ENCODE assay signal across 10 cellular contexts in the genomic region with DNA sequence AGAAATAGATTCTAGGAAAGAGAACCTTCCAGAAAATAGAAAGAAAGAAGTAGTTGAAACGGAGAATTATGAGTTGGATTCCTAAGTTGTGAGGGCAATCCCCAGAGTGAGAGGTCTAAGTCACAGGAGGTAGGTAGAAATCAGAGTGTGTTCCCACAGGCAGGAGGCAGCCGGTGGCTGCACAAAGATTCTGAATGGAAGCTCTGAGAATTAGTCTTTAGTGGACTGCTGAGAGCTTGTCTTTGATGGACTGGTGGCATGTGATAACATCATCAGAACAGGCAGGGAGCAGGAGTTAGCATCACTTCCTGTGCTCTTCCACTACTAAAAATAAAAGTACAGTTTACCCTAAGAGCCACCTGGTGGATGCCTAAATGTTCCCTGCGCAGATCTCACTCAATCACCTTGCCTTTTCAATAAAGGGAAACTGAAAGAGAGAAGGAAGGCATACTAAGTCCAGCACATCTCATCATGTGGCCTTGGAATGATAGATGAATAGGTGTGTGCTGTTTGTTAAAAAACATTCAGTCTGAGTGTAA.
DNase-seq lines count a peak whose midpoint lies in the region; ATAC-seq, FAIRE-seq and TF ChIP-seq lines count a peak whose summit lies in the region.
"Had no signal": no experiment of that assay in that cellular context is flagged by ENCODE, and none has a peak within 500 bp of the region (broad histone marks: within the 10 kb centered on the region; RNA-seq: fewer than 3 reads in every experiment).

No MANE protein-coding gene starts in this region.

- 91% methylated on average over 3 of the region's 3 CpGs; no CpG with 5 or more reads in 1 of the 2 experiments for WGBS in H1 (ENCODE audit: extremely low coverage in 1 of 2, insufficient coverage in 1 of 2, insufficient read length in 1 of 2, insufficient replicate concordance in 2 of 2, low coverage in 1 of 2, low lambda C conversion rate in 2 of 2, missing lambda C conversion rate in 1 of 2), 2 experiments

- H3K14ac ChIP-seq in H1 (ENCODE audit: insufficient read length) = no peak overlapping the region

- no peaks in the 10 kb centered on the region for H3K79me2 ChIP-seq in H1 (ENCODE audit: control insufficient read depth in 1 of 2, insufficient read depth in 2 of 2, low read length in 2 of 2)

- no peak overlapping the region for H2BK12ac ChIP-seq in H1 (ENCODE audit: low read depth, low read length)

- no peaks in the 10 kb centered on the region for H3K79me1 ChIP-seq in H1 (ENCODE audit: low read depth, low read length)

- CTCF ChIA-PET in H1 (lab: Charles Lee; ENCODE audit: partially characterized antibody) = interaction anchor here (1.0 to 1.5 kb wide), 4 partner anchors 9 to 48 kb away, joined by 3 to 4 read pairs (median 3); no protein-coding TSS in a partner anchor

- ATAC-seq in GM21390 (IDR thresholded peaks at IDR 0.05; ENCODE audit: unreplicated experiment) = peak; percentile 59
- ATAC-seq: natural killer cell had no signal

- no peaks in the 10 kb centered on the region for H3K4me1 ChIP-seq in H1 (replicated peaks in 1 of 4; ENCODE audit: control insufficient read depth in 3 of 4, insufficient read depth in 4 of 4, low read length in 3 of 4)

- H4K20me1 ChIP-seq in H1 (replicated peaks in 1 of 2; ENCODE audit: control insufficient read depth in 1 of 2, insufficient read depth in 2 of 2, low read length in 2 of 2) = no peaks in the 10 kb centered on the region

- H2BK120ac ChIP-seq in H1 (replicated peaks; ENCODE audit: low read depth, low read length) = no peak overlapping the region

- H3K4ac ChIP-seq in H1 (replicated peaks; ENCODE audit: insufficient read length, low read depth, low read length) = no peak overlapping the region

- H2BK20ac ChIP-seq in H1 (ENCODE audit: low read length) = no peak overlapping the region

- H4K5ac ChIP-seq in H1 (ENCODE audit: insufficient read length, low read depth, low read length) = no peak overlapping the region

- H3K4me3 ChIP-seq in H1 (ENCODE audit: extremely low read depth in 1 of 4, insufficient read depth in 2 of 4, low read depth in 3 of 4, low read length in 4 of 4) = no peak overlapping the region

- no peak overlapping the region for H2AK5ac ChIP-seq in H1 (ENCODE audit: low read depth, low read length)

- TF ChIP-seq CTCF in GM12874 (IDR thresholded peaks at IDR 0.05; ENCODE audit: insufficient read depth, low read depth, low read length) (0 out of 2 replicates have a peak, but pooled peaks have one; percentile 1), H1 (IDR thresholded peaks at IDR 0.05; ENCODE audit: control extremely low read depth in 1 of 3, insufficient read depth in 1 of 3, low read depth in 1 of 3, low read length in 3 of 3) (peak in 1 of 3 experiments; percentile 26; a peak in 1 of 4 replicates)

- H3K27ac ChIP-seq in H1 (ENCODE audit: low read depth, low read length) = no peak overlapping the region

- H2BK5ac ChIP-seq in H1 (ENCODE audit: low read depth, low read length) = no peak overlapping the region

- no peak overlapping the region for H4K91ac ChIP-seq in H1 (replicated peaks; ENCODE audit: insufficient read length, low read length)

- peak overlapping the region; percentile 86 for H2AFZ ChIP-seq in H1 (ENCODE audit: low read length)

- no peak overlapping the region for H2BK15ac ChIP-seq in H1 (ENCODE audit: low read length)

- DNase-seq in HT-29 (ENCODE audit: low spot score) (peak; percentile 9), H1 (ENCODE audit: low read depth in 1 of 2, low spot score in 2 of 2) (no peak), HCEC 1CT (no peak), 8988T (no peak), NCI-H187 (lab: John Stamatoyannopoulos, UW) (no peak)
- DNase-seq in activated effector memory CD4-positive, alpha-beta T cell treated with Interleukin-2 at 50 U/mL for 16 hours = no peak
- DNase-seq: natural killer cell, T-helper 9 cell had no signal

- H3K56ac ChIP-seq in H1 (replicated peaks; ENCODE audit: insufficient read length, low read depth, low read length) = no peak overlapping the region

- no peak overlapping the region for H3K9ac ChIP-seq in H1 (replicated peaks in 1 of 4; ENCODE audit: extremely low read depth in 1 of 4, low read depth in 3 of 4, low read length in 3 of 4)

- no peak overlapping the region for H3K18ac ChIP-seq in H1 (ENCODE audit: extremely low read depth, low read length)

- no peaks in the 10 kb centered on the region for H3K36me3 ChIP-seq in H1 (ENCODE audit: control insufficient read depth in 2 of 4, insufficient read depth in 4 of 4, low read length in 3 of 4)

- no peak for FAIRE-seq in H1 (lab: Jason Lieb, UNC)

- TF ChIP-seq EP300 in H1 (IDR thresholded peaks at IDR 0.05; ENCODE audit: borderline replicate concordance in 1 of 2, low read depth in 2 of 2, low read length in 2 of 2) = no peak

- no peaks in the 10 kb centered on the region for H3K23me2 ChIP-seq in H1 (ENCODE audit: low read depth, low read length)

- no peaks in the 10 kb centered on the region for H3K9me3 ChIP-seq in H1 (ENCODE audit: insufficient read depth in 2 of 2, low read depth in 1 of 2, low read length in 1 of 2)

- TF ChIP-seq POLR2A in H1 (IDR thresholded peaks at IDR 0.05; ENCODE audit: control extremely low read depth in 1 of 2, low read depth in 2 of 2, low read length in 2 of 2) = no peak

- POLR2A ChIA-PET in H1 (lab: Charles Lee; ENCODE audit: partially characterized antibody) = no interaction called here

- H4K8ac ChIP-seq in H1 (ENCODE audit: extremely low read depth, insufficient read depth, low read length) = no peak overlapping the region

- no peak overlapping the region for H3K4me2 ChIP-seq in H1 (ENCODE audit: insufficient read depth in 1 of 2, low read depth in 2 of 2, low read length in 2 of 2)

- H3K23ac ChIP-seq in H1 (ENCODE audit: insufficient read length) = no peak overlapping the region

- no peaks in the 10 kb centered on the region for H3K27me3 ChIP-seq in H1 (replicated peaks in 1 of 4; ENCODE audit: control insufficient read depth in 3 of 4, extremely low read depth in 1 of 4, insufficient read depth in 3 of 4, low read length in 3 of 4)

- peak in 1 of 2 experiments; percentile 41; a peak in 2 of 4 replicates for TF ChIP-seq RAD21 in H1 (IDR thresholded peaks at IDR 0.05 in 1 of 2, conservative IDR thresholded peaks at IDR 0.05 in 1 of 2; ENCODE audit: low read depth in 2 of 2, low read length in 2 of 2)

TF ChIP-seq in H1, 55 proteins besides CTCF, POLR2A, EP300 and RAD21:
- no peak for TF ChIP-seq TBP (IDR thresholded peaks at IDR 0.05; ENCODE audit: low read depth, low read length)
